Comparison of ENCODE assay signal across 28 cellular contexts in the genomic region with DNA sequence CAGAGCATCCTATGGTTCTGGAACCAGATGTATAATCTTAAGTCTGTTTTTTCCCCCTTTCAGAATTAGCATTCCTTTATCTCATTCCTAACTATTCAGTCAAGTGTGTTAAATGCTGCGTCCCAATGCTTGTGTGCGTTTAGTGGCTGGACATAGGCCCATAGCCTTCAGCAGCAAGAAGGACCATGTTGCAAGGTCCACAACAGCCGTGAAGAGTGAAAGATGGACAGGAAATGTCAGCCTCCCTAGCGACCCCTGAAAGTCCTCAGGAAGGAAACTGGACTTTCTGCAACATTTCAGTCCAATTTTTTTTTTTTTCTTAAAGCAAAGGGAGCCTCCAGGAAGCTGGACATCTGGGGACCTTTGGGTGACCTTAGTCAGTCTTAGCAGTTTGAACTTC.
"Had no signal": no experiment of that assay in that cellular context is flagged by ENCODE, and none has a peak within 500 bp of the region (broad histone marks: within the 10 kb centered on the region; RNA-seq: fewer than 3 reads in every experiment).

No MANE protein-coding gene starts in this region.

- H3K4me1 ChIP-seq: colonic mucosa, esophagus squamous epithelium, left lung, lower lobe of right lung had no signal

- H3K4me1 Mint-ChIP-seq: central memory CD8-positive, alpha-beta T cell; endodermal cell; immature natural killer cell; mesothelial cell of epicardium had no signal

- H3K27me3 Mint-ChIP-seq: dendritic cell treated with granulocyte-macrophage colony-stimulating factor and Interleukin-4, amounts not matched to agents 40 ng/mL and 50 ng/mL, for 4 days; effector memory CD8-positive, alpha-beta T cell had no signal

- H3K4me3 ChIP-seq: colonic mucosa, esophagus squamous epithelium, hepatocyte, left lung, lower lobe of right lung, mucosa of descending colon had no signal

- DNase-seq: cerebellar nuclear complex; colonic mucosa; cortex of kidney; effector CD8-positive, alpha-beta T cell; effector memory CD8-positive, alpha-beta T cell; endodermal cell; erythroblast; esophagus squamous epithelium; foreskin fibroblast; foreskin melanocyte; gastrocnemius medialis; glutamatergic neuron; head of caudate nucleus; hypothalamus; immature natural killer cell; islet precursor cell; left cardiac atrium; left lung; lower lobe of right lung; mesenchymal stem cell; mucosa of descending colon had no signal

- ATAC-seq: effector memory CD8-positive, alpha-beta T cell; esophagus mucosa; gastrocnemius medialis; left lung; lower lobe of right lung; mucosa of descending colon had no signal

- H3K9me3 ChIP-seq: colonic mucosa, gastrocnemius medialis, left lung, lower lobe of right lung, mucosa of descending colon had no signal

- H3K9me3 Mint-ChIP-seq: central memory CD8-positive, alpha-beta T cell; dendritic cell treated with granulocyte-macrophage colony-stimulating factor and Interleukin-4, amounts not matched to agents 40 ng/mL and 50 ng/mL, for 4 days; immature natural killer cell; mesothelial cell of epicardium had no signal

- H3K27me3 ChIP-seq: colonic mucosa, esophagus squamous epithelium, gastrocnemius medialis, hepatocyte had no signal

- H3K36me3 Mint-ChIP-seq: immature natural killer cell, mesothelial cell of epicardium had no signal

- FAIRE-seq: endometrium had no signal

- H3K36me3 ChIP-seq: colonic mucosa, esophagus squamous epithelium, gastrocnemius medialis, left lung, lower lobe of right lung had no signal

- H3K4me3 Mint-ChIP-seq: central memory CD8-positive, alpha-beta T cell; dendritic cell treated with granulocyte-macrophage colony-stimulating factor and Interleukin-4, amounts not matched to agents 40 ng/mL and 50 ng/mL, for 4 days; effector memory CD8-positive, alpha-beta T cell; endodermal cell; immature natural killer cell; mesothelial cell of epicardium had no signal

- H3K27ac ChIP-seq: colonic mucosa, epithelial cell of prostate, esophagus squamous epithelium, hepatocyte, left lung, lower lobe of right lung had no signal

- H3K27ac Mint-ChIP-seq: dendritic cell treated with granulocyte-macrophage colony-stimulating factor and Interleukin-4, amounts not matched to agents 40 ng/mL and 50 ng/mL, for 4 days; effector memory CD8-positive, alpha-beta T cell; endodermal cell; immature natural killer cell; mesothelial cell of epicardium had no signal
